Comparison of ENCODE assay signal across 14 cellular contexts in the genomic region with DNA sequence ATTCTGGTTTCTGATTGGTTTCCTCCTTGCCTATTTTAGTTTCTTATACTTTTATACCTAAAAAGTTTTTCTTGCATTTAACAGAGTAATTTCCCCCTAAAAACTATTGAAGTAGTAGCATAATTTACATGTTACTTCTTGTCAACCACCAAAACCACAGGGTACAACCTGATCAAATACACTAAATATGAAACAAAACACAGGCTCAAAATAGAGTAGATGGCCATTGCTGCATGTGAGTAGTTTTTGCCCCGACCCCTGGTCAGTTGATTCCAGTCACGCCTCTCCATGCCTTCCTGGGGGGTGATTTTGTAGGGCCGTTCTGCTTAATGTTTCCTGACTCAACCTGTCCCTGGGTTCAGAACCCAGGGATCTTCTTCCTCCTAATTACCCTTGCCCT.
A peak's percentile ranks its signal among the peaks of the same experiment; 100 is the strongest.
DNase-seq lines count a peak whose midpoint lies in the region; ATAC-seq and TF ChIP-seq lines count a peak whose summit lies in the region.
"Had no signal": no experiment of that assay in that cellular context is flagged by ENCODE, and none has a peak within 500 bp of the region (broad histone marks: within the 10 kb centered on the region; RNA-seq: fewer than 3 reads in every experiment).

No MANE protein-coding gene starts in this region.

- CTCF ChIA-PET in activated B cell treated with CpG ODN at 0.5 μM for 24 hours (lab: Charles Lee) = no interaction called here

- POLR2A ChIA-PET in activated B cell treated with CpG ODN at 0.5 μM for 24 hours (lab: Charles Lee) = no interaction called here

- DNase-seq in GM12865 (ENCODE audit: low read depth) = peak; percentile 52
- peak; percentile 26 for DNase-seq in GM20000 (ENCODE audit: low spot score)
- no peak for DNase-seq in activated B cell treated with CpG ODN at 0.5 μM for 24 hours
- no peak for DNase-seq in colonic mucosa
- no peak for DNase-seq in osteoblast (ENCODE audit: insufficient read length, low spot score, missing footprints)
- DNase-seq in UCSD-AML1 (lab: John Stamatoyannopoulos, UW; ENCODE audit: unreplicated experiment) = no peak
- DNase-seq: foreskin keratinocyte, left lung had no signal

- H3K9me3 ChIP-seq in colonic mucosa = no peaks in the 10 kb centered on the region
- no peaks in the 10 kb centered on the region for H3K9me3 ChIP-seq in osteoblast (ENCODE audit: low read depth, low read length)
- H3K9me3 ChIP-seq: left lung, prostate gland had no signal

- H3K9me3 Mint-ChIP-seq in activated B cell treated with CpG ODN at 0.5 μM for 24 hours = no peaks in the 10 kb centered on the region
- H3K9me3 Mint-ChIP-seq: activated T-helper 1 cell treated with anti-CD3 and anti-CD28 coated beads, Interleukin-12 subunit alpha, Interleukin-12 subunit beta, Interleukin-2, Interleukin-4 antibody, amounts not matched to agents 30 ng/mL and 10 ng/mL and 1 ng/mL, durations not matched to agents 14 hours and 24 hours and 36 hours; central memory CD8-positive, alpha-beta T cell had no signal

- no peak overlapping the region for H3K4me2 ChIP-seq in osteoblast (ENCODE audit: insufficient read depth, low read length)

- intact Hi-C loops in activated B cell treated with CpG ODN at 0.5 μM for 24 hours (cut with micrococcal nuclease) = no loop called here
- intact Hi-C loops in colonic mucosa (cut with DNase I) = no loop called here

- H3K79me2 ChIP-seq in osteoblast (ENCODE audit: insufficient read depth, low read length) = no peaks in the 10 kb centered on the region

- H3K27ac Mint-ChIP-seq in activated B cell treated with CpG ODN at 0.5 μM for 24 hours = no peak overlapping the region
- H3K27ac Mint-ChIP-seq: activated T-helper 1 cell treated with anti-CD3 and anti-CD28 coated beads, Interleukin-12 subunit alpha, Interleukin-12 subunit beta, Interleukin-2, Interleukin-4 antibody, amounts not matched to agents 30 ng/mL and 10 ng/mL and 1 ng/mL, durations not matched to agents 14 hours and 24 hours and 36 hours had no signal

- H3K36me3 Mint-ChIP-seq in activated B cell treated with CpG ODN at 0.5 μM for 24 hours (ENCODE audit: low read depth) = peaks cover 39% of the 10 kb centered on the region

- no peaks in the 10 kb centered on the region for H3K36me3 ChIP-seq in colonic mucosa
- H3K36me3 ChIP-seq in osteoblast (ENCODE audit: insufficient read depth, low read length) = peaks cover 4% of the 10 kb centered on the region
- H3K36me3 ChIP-seq: prostate gland had no signal

- no peaks in the 10 kb centered on the region for H4K20me1 ChIP-seq in osteoblast (ENCODE audit: insufficient read depth, low read length)

- H3K4me3 ChIP-seq in GM12865 (ENCODE audit: low read depth, low read length) = no peak overlapping the region
- no peak overlapping the region for H3K4me3 ChIP-seq in colonic mucosa
- no peak overlapping the region for H3K4me3 ChIP-seq in osteoblast (ENCODE audit: insufficient read depth, low read length)
- H3K4me3 ChIP-seq: left lung, prostate gland had no signal

- H3K4me3 Mint-ChIP-seq in activated B cell treated with CpG ODN at 0.5 μM for 24 hours = peak overlapping the region; percentile 21
- H3K4me3 Mint-ChIP-seq: activated T-helper 1 cell treated with anti-CD3 and anti-CD28 coated beads, Interleukin-12 subunit alpha, Interleukin-12 subunit beta, Interleukin-2, Interleukin-4 antibody, amounts not matched to agents 30 ng/mL and 10 ng/mL and 1 ng/mL, durations not matched to agents 14 hours and 24 hours and 36 hours; central memory CD8-positive, alpha-beta T cell had no signal

- H3K9ac ChIP-seq in colonic mucosa (ENCODE audit: low read depth in 2 of 2, low read length in 2 of 2) = no peak overlapping the region

- H3K27ac ChIP-seq in colonic mucosa = no peak overlapping the region
- no peak overlapping the region for H3K27ac ChIP-seq in osteoblast (ENCODE audit: low read depth, low read length)
- H3K27ac ChIP-seq: foreskin keratinocyte, left lung, prostate gland, RWPE1 had no signal

- H2AFZ ChIP-seq in osteoblast (ENCODE audit: low read length) = no peak overlapping the region

- H3K4me1 ChIP-seq in colonic mucosa = no peaks in the 10 kb centered on the region
- H3K4me1 ChIP-seq in osteoblast (ENCODE audit: insufficient read depth, low read length) = peaks cover 5% of the 10 kb centered on the region
- H3K4me1 ChIP-seq: prostate gland had no signal

- no peaks in the 10 kb centered on the region for H3K27me3 Mint-ChIP-seq in activated B cell treated with CpG ODN at 0.5 μM for 24 hours
- H3K27me3 Mint-ChIP-seq: central memory CD8-positive, alpha-beta T cell had no signal

- no peaks in the 10 kb centered on the region for H3K27me3 ChIP-seq in colonic mucosa
- H3K27me3 ChIP-seq in osteoblast (ENCODE audit: insufficient read depth, low read length) = no peaks in the 10 kb centered on the region
- H3K27me3 ChIP-seq: foreskin keratinocyte, left lung had no signal

- no peak for TF ChIP-seq CTCF in GM12865 (IDR thresholded peaks at IDR 0.05; ENCODE audit: insufficient read depth, low read depth, low read length, missing control alignments)
- TF ChIP-seq CTCF in GM20000 (IDR thresholded peaks at IDR 0.05; ENCODE audit: extremely low read depth, missing control alignments) = no peak
- no peak for TF ChIP-seq CTCF in activated B cell treated with CpG ODN at 0.5 μM for 24 hours (IDR thresholded peaks at IDR 0.05)
- TF ChIP-seq CTCF in colonic mucosa (IDR thresholded peaks at IDR 0.05) = no peak
- no peak for TF ChIP-seq CTCF in osteoblast (IDR thresholded peaks at IDR 0.05; ENCODE audit: extremely low read depth, low read depth, low read length)

- ATAC-seq in HG02981 (IDR thresholded peaks at IDR 0.05; ENCODE audit: unreplicated experiment) (peak; percentile 77), activated B cell treated with CpG ODN at 0.5 μM for 24 hours (ENCODE audit: low read depth) (no peak), esophagus mucosa (no peak)
- ATAC-seq: foreskin keratinocyte, left lung had no signal

- H3K4me1 Mint-ChIP-seq in activated B cell treated with CpG ODN at 0.5 μM for 24 hours = peaks cover 38% of the 10 kb centered on the region

Comparison
In these comparisons a context has a peak if more than half of its experiments do, and no peak if none do; other contexts are left out.
1. DNase-seq: peak in GM12865 (single experiment) and GM20000 (single experiment); none in activated B cell treated with CpG ODN at 0.5 μM for 24 hours (single experiment), colonic mucosa (single experiment), osteoblast (single experiment) and UCSD-AML1 (single experiment).